22 cellular contexts compared by ENCODE assay signal in genomic region chrX:28349888-28350287, GRCh38.
"Had no signal": no experiment of that assay in that cellular context is flagged by ENCODE, and none has a peak within 500 bp of the region (broad histone marks: within the 10 kb centered on the region; RNA-seq: fewer than 3 reads in every experiment).

No MANE protein-coding gene starts in this region.

- FAIRE-seq: endothelial cell of umbilical vein, islet of Langerhans, keratinocyte had no signal

- H3K4me3 ChIP-seq: coronary artery, dorsolateral prefrontal cortex, esophagus muscularis mucosa, gastrocnemius medialis, heart right ventricle, left lung, lower lobe of right lung had no signal

- H3K36me3 ChIP-seq: esophagus muscularis mucosa, gastrocnemius medialis, heart right ventricle, left lung, lower lobe of right lung had no signal

- DNase-seq: dermis blood vessel endothelial cell; dorsolateral prefrontal cortex; effector CD4-positive, alpha-beta T cell; effector memory CD4-positive, alpha-beta T cell; foreskin melanocyte; gastrocnemius medialis; glutamatergic neuron; head of caudate nucleus; heart right ventricle; hippocampal formation; left cardiac atrium; left lung; left ventricle myocardium superior; lower lobe of right lung; mesendoderm; midbrain; naive thymus-derived CD4-positive, alpha-beta T cell had no signal

- ATAC-seq: gastrocnemius medialis; heart right ventricle; left cardiac atrium; left lung; left ventricle myocardium superior; lower lobe of right lung; naive thymus-derived CD4-positive, alpha-beta T cell had no signal

- H3K27me3 ChIP-seq: esophagus muscularis mucosa, gastrocnemius medialis, heart right ventricle, left lung had no signal

- H3K4me1 ChIP-seq: esophagus muscularis mucosa, gastrocnemius medialis, heart right ventricle, left lung, lower lobe of right lung had no signal

- H3K27ac ChIP-seq: coronary artery, dorsolateral prefrontal cortex, esophagus muscularis mucosa, gastrocnemius medialis, heart right ventricle, left lung, lower lobe of right lung had no signal
